In genomic region chr19:18571564-18572344, GRCh38 we compare ENCODE assay signal across 8 cellular contexts. TPM values are rescaled to one million over a fixed set of nuclear protein-coding genes. Genes with fewer than 3 reads are reported as not detected.
DNase-seq lines count a peak whose midpoint lies in the region; ATAC-seq and TF ChIP-seq lines count a peak whose summit lies in the region.

Gene UBA52, plus strand, starts transcription at chr19:18571857. Its CDS starts 1,444 bp downstream, at chr19:18573301.

- peak; percentile 93 for ATAC-seq in DND-41 (ENCODE audit: insufficient read depth, low read depth)
- peak; percentile 85 for ATAC-seq in GM21825 (IDR thresholded peaks at IDR 0.05; ENCODE audit: unreplicated experiment)
- peak; percentile 97 for ATAC-seq in naive thymus-derived CD4-positive, alpha-beta T cell
- peak; percentile 96 for ATAC-seq in stimulated activated naive B cell treated with anti-CD40 and anti-IgM and Interleukin-4, amounts not matched to agents 10 μg/mL and 1 μg/mL and 100 μg/mL, for 72 hours (replicated peaks)

- WGBS in esophagus squamous epithelium, 2 donors = 0% methylated on average over 33 to 45 of the region's 75 CpGs

- H3K9me3 Mint-ChIP-seq in activated T-helper 1 cell treated with anti-CD3 and anti-CD28 coated beads, Interleukin-12 subunit alpha, Interleukin-12 subunit beta, Interleukin-2, Interleukin-4 antibody, amounts not matched to agents 30 ng/mL and 10 ng/mL and 1 ng/mL, durations not matched to agents 14 hours and 24 hours and 36 hours = no peaks in the 10 kb centered on the region
- no peaks in the 10 kb centered on the region for H3K9me3 Mint-ChIP-seq in naive thymus-derived CD4-positive, alpha-beta T cell
- no peaks in the 10 kb centered on the region for H3K9me3 Mint-ChIP-seq in stimulated activated naive B cell treated with anti-CD40 and anti-IgM and Interleukin-4, amounts not matched to agents 10 μg/mL and 1 μg/mL and 100 μg/mL, for 72 hours

- H2AFZ ChIP-seq in DND-41 (ENCODE audit: low read depth, low read length) = peak within 1 kb of the TSS; percentile 81

- peak within 1 kb of the TSS; percentile 93 for H3K4me2 ChIP-seq in DND-41 (ENCODE audit: insufficient read depth, low read length)

- peaks cover 52% of the 10 kb centered on the region for H3K36me3 Mint-ChIP-seq in activated T-helper 1 cell treated with anti-CD3 and anti-CD28 coated beads, Interleukin-12 subunit alpha, Interleukin-12 subunit beta, Interleukin-2, Interleukin-4 antibody, amounts not matched to agents 30 ng/mL and 10 ng/mL and 1 ng/mL, durations not matched to agents 14 hours and 24 hours and 36 hours (ENCODE audit: low read depth)
- peaks cover 0 to 35% (median 17%) of the 10 kb centered on the region in 5 donors for H3K36me3 Mint-ChIP-seq in naive thymus-derived CD4-positive, alpha-beta T cell
- H3K36me3 Mint-ChIP-seq in stimulated activated naive B cell treated with anti-CD40 and anti-IgM and Interleukin-4, amounts not matched to agents 10 μg/mL and 1 μg/mL and 100 μg/mL, for 72 hours = peaks cover 60 to 69% of the 10 kb centered on the region in 2 donors

- peak within 1 kb of the TSS; percentile 91 for H3K4me3 Mint-ChIP-seq in activated T-helper 1 cell treated with anti-CD3 and anti-CD28 coated beads, Interleukin-12 subunit alpha, Interleukin-12 subunit beta, Interleukin-2, Interleukin-4 antibody, amounts not matched to agents 30 ng/mL and 10 ng/mL and 1 ng/mL, durations not matched to agents 14 hours and 24 hours and 36 hours
- peak within 1 kb of the TSS; percentile 83 to 97 (median 91) for H3K4me3 Mint-ChIP-seq in naive thymus-derived CD4-positive, alpha-beta T cell
- H3K4me3 Mint-ChIP-seq in stimulated activated naive B cell treated with anti-CD40 and anti-IgM and Interleukin-4, amounts not matched to agents 10 μg/mL and 1 μg/mL and 100 μg/mL, for 72 hours = peak within 1 kb of the TSS; percentile 93 to 95

- H3K4me1 ChIP-seq in DND-41 (ENCODE audit: insufficient read depth, low read length) = peaks cover 25% of the 10 kb centered on the region
- peaks cover 12 to 30% (median 21%) of the 10 kb centered on the region in 3 donors for H3K4me1 ChIP-seq in esophagus squamous epithelium
- peaks cover 17% of the 10 kb centered on the region in 2 donors for H3K4me1 ChIP-seq in naive thymus-derived CD4-positive, alpha-beta T cell (ENCODE audit: control insufficient read depth in 2 of 2, insufficient read depth in 2 of 2, low read length in 2 of 2)

- intact Hi-C loops in activated T-helper 1 cell treated with anti-CD3 and anti-CD28 coated beads, Interleukin-12 subunit alpha, Interleukin-12 subunit beta, Interleukin-2, Interleukin-4 antibody, amounts not matched to agents 30 ng/mL and 10 ng/mL and 1 ng/mL, durations not matched to agents 14 hours and 24 hours and 36 hours (cut with micrococcal nuclease) = loop anchor here (1.0 to 5.0 kb wide), 8 partner anchors 14 to 348 kb away; partner anchors contain the start of genes COPE, DDX49, ELL and KLHL26
- intact Hi-C loops in esophagus squamous epithelium (cut with DNase I) = loop anchor here (10.0 kb wide), 1 partner anchor 97 kb away; no protein-coding TSS in a partner anchor
- intact Hi-C loops in naive thymus-derived CD4-positive, alpha-beta T cell (cut with micrococcal nuclease) = loop anchor here (1.0 to 10.0 kb wide), 7 partner anchors 14 to 348 kb away; partner anchors contain the start of genes COPE (in 2 of the 2), DDX49 (in 2 of the 2), ELL (in 2 of the 2) and KXD1 (in 2 of the 2)

- TF ChIP-seq POLR2A in esophagus squamous epithelium (IDR thresholded peaks at IDR 0.05) = peak in 3 of 4 donors; percentile 83 to 91 (median 90)

- H4K20me1 ChIP-seq in DND-41 (ENCODE audit: insufficient read depth, low read length) = peaks cover 32% of the 10 kb centered on the region

- CTCF ChIA-PET in naive thymus-derived CD4-positive, alpha-beta T cell (lab: Charles Lee) = interaction anchor here (0.6 to 2.0 kb wide), 8 partner anchors 14 to 261 kb away, joined by 3 to 11 read pairs (median 4); partner anchors contain the start of genes KXD1 and REX1BD

- peaks cover 27% of the 10 kb centered on the region for H3K4me1 Mint-ChIP-seq in activated T-helper 1 cell treated with anti-CD3 and anti-CD28 coated beads, Interleukin-12 subunit alpha, Interleukin-12 subunit beta, Interleukin-2, Interleukin-4 antibody, amounts not matched to agents 30 ng/mL and 10 ng/mL and 1 ng/mL, durations not matched to agents 14 hours and 24 hours and 36 hours (ENCODE audit: low read depth)
- H3K4me1 Mint-ChIP-seq in naive thymus-derived CD4-positive, alpha-beta T cell = peaks cover 14 to 38% (median 26%) of the 10 kb centered on the region in 7 donors
- H3K4me1 Mint-ChIP-seq in stimulated activated naive B cell treated with anti-CD40 and anti-IgM and Interleukin-4, amounts not matched to agents 10 μg/mL and 1 μg/mL and 100 μg/mL, for 72 hours = peaks cover 22 to 36% of the 10 kb centered on the region in 2 donors

- H3K27me3 ChIP-seq in DND-41 (ENCODE audit: insufficient read depth, low read length, poor library complexity) = no peaks in the 10 kb centered on the region
- no peaks in the 10 kb centered on the region for H3K27me3 ChIP-seq in esophagus squamous epithelium
- H3K27me3 ChIP-seq in naive thymus-derived CD4-positive, alpha-beta T cell (ENCODE audit: control insufficient read depth in 2 of 2, insufficient read depth in 2 of 2, low read length in 2 of 2) = no peaks in the 10 kb centered on the region

- DNase-seq in DND-41 (peak; percentile 99), Kasumi-1 (lab: John Stamatoyannopoulos, UW) (peak; percentile 95 to 97), RPMI7951 (ENCODE audit: low read depth) (peak; percentile 96), esophagus squamous epithelium (lab: John Stamatoyannopoulos, UW) (peak; percentile 86)
- peak; percentile 99 for DNase-seq in activated T-helper 1 cell treated with anti-CD3 and anti-CD28 coated beads, Interleukin-12 subunit alpha, Interleukin-12 subunit beta, Interleukin-2, Interleukin-4 antibody, amounts not matched to agents 30 ng/mL and 10 ng/mL and 1 ng/mL, durations not matched to agents 14 hours and 24 hours and 36 hours (ENCODE audit: low spot score)
- DNase-seq in naive thymus-derived CD4-positive, alpha-beta T cell = peak; percentile 97 to 99 (median 98)
- peak; percentile 99 for DNase-seq in stimulated activated naive B cell treated with anti-CD40 and anti-IgM and Interleukin-4, amounts not matched to agents 10 μg/mL and 1 μg/mL and 100 μg/mL, for 72 hours

- peak within 1 kb of the TSS; percentile 84 for H3K27ac ChIP-seq in DND-41 (ENCODE audit: low read length)
- H3K27ac ChIP-seq in esophagus squamous epithelium = peak within 1 kb of the TSS; percentile 92 to 97 (median 96)
- H3K27ac ChIP-seq in naive thymus-derived CD4-positive, alpha-beta T cell (ENCODE audit: low read depth, low read length) = peak within 1 kb of the TSS; percentile 94

- H3K9me3 ChIP-seq in DND-41 (ENCODE audit: insufficient read depth, low read length, severe bottlenecking) (no peaks in the 10 kb centered on the region), esophagus squamous epithelium (no peaks in the 10 kb centered on the region)
- no peaks in the 10 kb centered on the region for H3K9me3 ChIP-seq in naive thymus-derived CD4-positive, alpha-beta T cell (ENCODE audit: control insufficient read depth in 2 of 3, low read length in 3 of 3)

- H3K9ac ChIP-seq in DND-41 (ENCODE audit: low read depth, low read length) = peak within 1 kb of the TSS; percentile 83

- POLR2A ChIA-PET in naive thymus-derived CD4-positive, alpha-beta T cell (lab: Charles Lee) = interaction anchor here (0.6 to 3.5 kb wide), 24 partner anchors 9 to 347 kb away, joined by 3 to 47 read pairs (median 4); partner anchors contain the start of genes COPE, CRTC1, DDX49 and ELL

- H3K4me3 ChIP-seq in DND-41 (ENCODE audit: low read depth in 1 of 2, low read length in 2 of 2) (peak within 1 kb of the TSS; percentile 38 to 74; a peak in 3 of 4 replicates), esophagus squamous epithelium (peak within 1 kb of the TSS; percentile 78 to 95 (median 86))
- H3K4me3 ChIP-seq in naive thymus-derived CD4-positive, alpha-beta T cell (ENCODE audit: low read length) = peak within 1 kb of the TSS; percentile 91

- H3K36me3 ChIP-seq in DND-41 (ENCODE audit: insufficient read depth, low read length) (peaks cover 71% of the 10 kb centered on the region), esophagus squamous epithelium (peaks cover 34 to 72% (median 37%) of the 10 kb centered on the region in 3 donors)
- peaks cover 14 to 64% (median 26%) of the 10 kb centered on the region in 3 experiments for H3K36me3 ChIP-seq in naive thymus-derived CD4-positive, alpha-beta T cell (ENCODE audit: control insufficient read depth in 2 of 3, insufficient read depth in 3 of 3, low read length in 3 of 3)

- peak within 1 kb of the TSS; percentile 98 for H3K27ac Mint-ChIP-seq in activated T-helper 1 cell treated with anti-CD3 and anti-CD28 coated beads, Interleukin-12 subunit alpha, Interleukin-12 subunit beta, Interleukin-2, Interleukin-4 antibody, amounts not matched to agents 30 ng/mL and 10 ng/mL and 1 ng/mL, durations not matched to agents 14 hours and 24 hours and 36 hours
- H3K27ac Mint-ChIP-seq in naive thymus-derived CD4-positive, alpha-beta T cell = peak within 1 kb of the TSS; percentile 92 to 99 (median 96)
- H3K27ac Mint-ChIP-seq in stimulated activated naive B cell treated with anti-CD40 and anti-IgM and Interleukin-4, amounts not matched to agents 10 μg/mL and 1 μg/mL and 100 μg/mL, for 72 hours = peak within 1 kb of the TSS; percentile 99

- H3K27me3 Mint-ChIP-seq in activated T-helper 1 cell treated with anti-CD3 and anti-CD28 coated beads, Interleukin-12 subunit alpha, Interleukin-12 subunit beta, Interleukin-2, Interleukin-4 antibody, amounts not matched to agents 30 ng/mL and 10 ng/mL and 1 ng/mL, durations not matched to agents 14 hours and 24 hours and 36 hours (ENCODE audit: insufficient read depth) = no peaks in the 10 kb centered on the region
- H3K27me3 Mint-ChIP-seq in naive thymus-derived CD4-positive, alpha-beta T cell = peaks cover 0 to 2% (median 0%) of the 10 kb centered on the region in 5 donors
- H3K27me3 Mint-ChIP-seq in stimulated activated naive B cell treated with anti-CD40 and anti-IgM and Interleukin-4, amounts not matched to agents 10 μg/mL and 1 μg/mL and 100 μg/mL, for 72 hours = no peaks in the 10 kb centered on the region

- peaks cover 26% of the 10 kb centered on the region for H3K79me2 ChIP-seq in DND-41 (ENCODE audit: insufficient read depth, low read length)

- TF ChIP-seq CTCF in DND-41 (IDR thresholded peaks at IDR 0.05; ENCODE audit: borderline replicate concordance, extremely low read depth, low read length, poor library complexity, severe bottlenecking) (no peak), esophagus squamous epithelium (IDR thresholded peaks at IDR 0.05) (peak in 2 of 6 experiments; percentile 4 to 24)

RNA-seq across cellular contexts. Expression of gene UBA52, which starts in this region (rescaled TPM):
- total RNA-seq in RPMI7951 (2014; rRNA removed; shearing (Covaris generic)) = 1,359 and 2,003 TPM in 2 replicates
- 1,472 and 1,500 TPM in 2 replicates for total RNA-seq in activated T-helper 1 cell treated with anti-CD3 and anti-CD28 coated beads, Interleukin-12 subunit alpha, Interleukin-12 subunit beta, Interleukin-2, Interleukin-4 antibody, amounts not matched to agents 30 ng/mL and 10 ng/mL and 1 ng/mL, durations not matched to agents 14 hours and 24 hours and 36 hours
- 100 to 1,000 TPM; 445 to 799 (median 753) TPM for total RNA-seq in esophagus squamous epithelium
- total RNA-seq in naive thymus-derived CD4-positive, alpha-beta T cell = 1,000 to 10,000 TPM; 1,563 to 2,429 (median 2,196) TPM
- 1,000 to 10,000 TPM; 2,042 to 2,197 TPM for polyA plus RNA-seq in naive thymus-derived CD4-positive, alpha-beta T cell

Comparison
In these comparisons a context has a peak if more than half of its experiments do, and no peak if none do; other contexts are left out.
1. Peak in every context shown above with its lines: DNase-seq, ATAC-seq, H3K4me3 ChIP-seq and H3K27ac ChIP-seq.